ENCODE assay signal across 14 cellular contexts in genomic region chr7:30474893-30475292, GRCh38. TPM values are rescaled to one million over a fixed set of nuclear protein-coding genes. Genes with fewer than 3 reads are reported as not detected.
DNase-seq lines count a peak whose midpoint lies in the region; ATAC-seq and TF ChIP-seq lines count a peak whose summit lies in the region.
"Had no signal": no experiment of that assay in that cellular context is flagged by ENCODE, and none has a peak within 500 bp of the region (broad histone marks: within the 10 kb centered on the region; RNA-seq: fewer than 3 reads in every experiment).

No MANE protein-coding gene starts in this region.

- no peak for TF ChIP-seq CTCF in CD8-positive, alpha-beta T cell (IDR thresholded peaks at IDR 0.05)
- no peak for TF ChIP-seq CTCF in cardiac muscle cell (IDR thresholded peaks at IDR 0.05; ENCODE audit: low read depth, low read length)
- TF ChIP-seq CTCF in spleen (IDR thresholded peaks at IDR 0.05 in 8 of 11, conservative IDR thresholded peaks at IDR 0.05 in 3 of 11) = no peak
- TF ChIP-seq CTCF in type B pancreatic cell (conservative IDR thresholded peaks at IDR 0.05) = no peak

- POLR2A ChIA-PET in CD8-positive, alpha-beta T cell (lab: Charles Lee) = no interaction called here

- no peak overlapping the region for H3K27ac ChIP-seq in CD8-positive, alpha-beta T cell (ENCODE audit: low read depth, low read length)
- H3K27ac ChIP-seq in cardiac muscle cell = peak overlapping the region; percentile 13
- peak overlapping the region in 7 of 8 donors; percentile 0 to 95 (median 37) for H3K27ac ChIP-seq in spleen
- H3K27ac ChIP-seq: KMS-11 had no signal

- H3K36me3 ChIP-seq in CD8-positive, alpha-beta T cell (ENCODE audit: insufficient read depth, low read length) = no peaks in the 10 kb centered on the region
- no peaks in the 10 kb centered on the region for H3K36me3 ChIP-seq in cardiac muscle cell
- peaks cover 0 to 9% (median 0%) of the 10 kb centered on the region in 6 donors for H3K36me3 ChIP-seq in spleen

- peaks cover 86% of the 10 kb centered on the region for H3K4me1 Mint-ChIP-seq in CD8-positive, alpha-beta T cell (ENCODE audit: low read depth)
- H3K4me1 Mint-ChIP-seq in activated T-helper 2 cell treated with anti-CD3 and anti-CD28 coated beads, Interferon-gamma antibody, Interleukin-2, Interleukin-4, amounts not matched to agents 10 μg/mL and 5 μg/mL and 100 μg/mL, durations not matched to agents 14 hours and 24 hours and 36 hours (ENCODE audit: low read depth) = peaks cover 76% of the 10 kb centered on the region
- peaks cover 35% of the 10 kb centered on the region for H3K4me1 Mint-ChIP-seq in type B pancreatic cell (ENCODE audit: unreplicated experiment)

- peaks cover 26% of the 10 kb centered on the region for H3K4me1 ChIP-seq in CD8-positive, alpha-beta T cell (ENCODE audit: insufficient read depth, low read length)
- peaks cover 78% of the 10 kb centered on the region for H3K4me1 ChIP-seq in cardiac muscle cell (ENCODE audit: low read depth)
- H3K4me1 ChIP-seq in spleen = peaks cover 54 to 97% (median 90%) of the 10 kb centered on the region in 6 donors

- ATAC-seq in CD8-positive, alpha-beta T cell = no peak
- ATAC-seq in GM21526 (IDR thresholded peaks at IDR 0.05; ENCODE audit: low FRiP score, unreplicated experiment) = no peak

- H3K27me3 ChIP-seq in CD8-positive, alpha-beta T cell (ENCODE audit: insufficient read depth, low read length) = no peaks in the 10 kb centered on the region
- no peaks in the 10 kb centered on the region for H3K27me3 ChIP-seq in cardiac muscle cell
- no peaks in the 10 kb centered on the region for H3K27me3 ChIP-seq in spleen (replicated peaks in 1 of 7)

- WGBS in spleen, 5 donors = 51 to 68% (median 61%) methylated on average over 2 of the region's 2 CpGs

- peaks cover 21% of the 10 kb centered on the region for H3K36me3 Mint-ChIP-seq in CD8-positive, alpha-beta T cell
- H3K36me3 Mint-ChIP-seq in activated T-helper 2 cell treated with anti-CD3 and anti-CD28 coated beads, Interferon-gamma antibody, Interleukin-2, Interleukin-4, amounts not matched to agents 10 μg/mL and 5 μg/mL and 100 μg/mL, durations not matched to agents 14 hours and 24 hours and 36 hours (ENCODE audit: low read depth) = peaks cover 39% of the 10 kb centered on the region
- H3K36me3 Mint-ChIP-seq in type B pancreatic cell = peaks cover 3% of the 10 kb centered on the region

- H3K9me3 ChIP-seq in CD8-positive, alpha-beta T cell (ENCODE audit: low read length) = no peaks in the 10 kb centered on the region
- no peaks in the 10 kb centered on the region for H3K9me3 ChIP-seq in cardiac muscle cell (ENCODE audit: low read depth)
- H3K9me3 ChIP-seq in spleen = no peaks in the 10 kb centered on the region

- H3K4me3 Mint-ChIP-seq in CD8-positive, alpha-beta T cell = no peak overlapping the region
- H3K4me3 Mint-ChIP-seq in activated T-helper 2 cell treated with anti-CD3 and anti-CD28 coated beads, Interferon-gamma antibody, Interleukin-2, Interleukin-4, amounts not matched to agents 10 μg/mL and 5 μg/mL and 100 μg/mL, durations not matched to agents 14 hours and 24 hours and 36 hours (ENCODE audit: low read depth) = no peak overlapping the region
- no peak overlapping the region for H3K4me3 Mint-ChIP-seq in type B pancreatic cell
- H3K4me3 Mint-ChIP-seq: H9, nephron progenitor cell had no signal

- intact Hi-C loops in CD8-positive, alpha-beta T cell (cut with DNase I, micrococcal nuclease) = loop anchor here in 1 of 2 experiments (10.0 kb wide), 2 partner anchors 340 to 450 kb away; partner anchors contain the start of genes FKBP14, MTURN and PLEKHA8
- intact Hi-C loops in activated T-helper 2 cell treated with anti-CD3 and anti-CD28 coated beads, Interferon-gamma antibody, Interleukin-2, Interleukin-4, amounts not matched to agents 10 μg/mL and 5 μg/mL and 100 μg/mL, durations not matched to agents 14 hours and 24 hours and 36 hours (cut with micrococcal nuclease) = loop anchor here (5.0 kb wide), 1 partner anchor 128 kb away; no protein-coding TSS in a partner anchor
- intact Hi-C loops in spleen (cut with DNase I; ENCODE audit: low total_unique reads) = no loop called here

- H3K4me3 ChIP-seq in CD8-positive, alpha-beta T cell (ENCODE audit: low read depth, low read length) = no peak overlapping the region
- H3K4me3 ChIP-seq in cardiac muscle cell = no peak overlapping the region
- no peak overlapping the region for H3K4me3 ChIP-seq in spleen

- no peaks in the 10 kb centered on the region for H3K27me3 Mint-ChIP-seq in CD8-positive, alpha-beta T cell (ENCODE audit: low read depth)
- no peaks in the 10 kb centered on the region for H3K27me3 Mint-ChIP-seq in activated T-helper 2 cell treated with anti-CD3 and anti-CD28 coated beads, Interferon-gamma antibody, Interleukin-2, Interleukin-4, amounts not matched to agents 10 μg/mL and 5 μg/mL and 100 μg/mL, durations not matched to agents 14 hours and 24 hours and 36 hours (ENCODE audit: low read depth)
- no peaks in the 10 kb centered on the region for H3K27me3 Mint-ChIP-seq in type B pancreatic cell
- H3K27me3 Mint-ChIP-seq: activated naive CD8-positive, alpha-beta T cell treated with anti-CD3 and anti-CD28 coated beads, Interleukin-2, amount 10 ng/mL, durations not matched to agents 7 days and 5 days had no signal

- TF ChIP-seq POLR2A in spleen (IDR thresholded peaks at IDR 0.05) = no peak

- peak overlapping the region; percentile 18 for H3K27ac Mint-ChIP-seq in CD8-positive, alpha-beta T cell
- peak overlapping the region; percentile 25 for H3K27ac Mint-ChIP-seq in activated T-helper 2 cell treated with anti-CD3 and anti-CD28 coated beads, Interferon-gamma antibody, Interleukin-2, Interleukin-4, amounts not matched to agents 10 μg/mL and 5 μg/mL and 100 μg/mL, durations not matched to agents 14 hours and 24 hours and 36 hours
- H3K27ac Mint-ChIP-seq in type B pancreatic cell = no peak overlapping the region
- H3K27ac Mint-ChIP-seq: activated naive CD8-positive, alpha-beta T cell treated with anti-CD3 and anti-CD28 coated beads, Interleukin-2, amount 10 ng/mL, durations not matched to agents 7 days and 5 days; H9; nephron progenitor cell had no signal

- no peak for DNase-seq in CD8-positive, alpha-beta T cell
- peak; percentile 2 for DNase-seq in activated T-helper 2 cell treated with anti-CD3 and anti-CD28 coated beads, Interferon-gamma antibody, Interleukin-2, Interleukin-4, amounts not matched to agents 10 μg/mL and 5 μg/mL and 100 μg/mL, durations not matched to agents 14 hours and 24 hours and 36 hours (ENCODE audit: low spot score)
- DNase-seq in cardiac muscle cell (ENCODE audit: low read depth in 1 of 2, low spot score in 1 of 2) (peak in 1 of 2 donors; percentile 97), spleen (no peak), type B pancreatic cell (ENCODE audit: extremely low spot score, unreplicated experiment) (no peak), SHP77 treated with DMSO at 0.1 percent for 48 hours (lab: John Stamatoyannopoulos, UW) (no peak)
- DNase-seq in stimulated activated CD8-positive, alpha-beta memory T cell treated with anti-CD3 and anti-CD28 coated beads, Interleukin-4, amount 100 ng/mL, for 48 hours = no peak
- DNase-seq: activated naive CD8-positive, alpha-beta T cell treated with anti-CD3 and anti-CD28 coated beads, Interleukin-2, amount 10 ng/mL, durations not matched to agents 7 days and 5 days; H9; NCI-H2107; nephron progenitor cell; T-helper 1 cell had no signal

- CTCF ChIA-PET in CD8-positive, alpha-beta T cell (lab: Charles Lee) = interaction anchor here (0.8 kb wide), 1 partner anchor 24 kb away, joined by 3 read pairs; no protein-coding TSS in a partner anchor

- H3K9me3 Mint-ChIP-seq in CD8-positive, alpha-beta T cell = no peaks in the 10 kb centered on the region
- no peaks in the 10 kb centered on the region for H3K9me3 Mint-ChIP-seq in activated T-helper 2 cell treated with anti-CD3 and anti-CD28 coated beads, Interferon-gamma antibody, Interleukin-2, Interleukin-4, amounts not matched to agents 10 μg/mL and 5 μg/mL and 100 μg/mL, durations not matched to agents 14 hours and 24 hours and 36 hours
- H3K9me3 Mint-ChIP-seq in type B pancreatic cell = no peaks in the 10 kb centered on the region
- H3K9me3 Mint-ChIP-seq: activated naive CD8-positive, alpha-beta T cell treated with anti-CD3 and anti-CD28 coated beads, Interleukin-2, amount 10 ng/mL, durations not matched to agents 7 days and 5 days; H9; nephron progenitor cell had no signal

RNA-seq across cellular contexts. Expression of gene NOD1, which starts 3.7 kb away (rescaled TPM):
- 10 to 100 TPM in 1 of 2 experiments, 1 to 10 TPM in 1; 8.4 to 11.1 TPM for total RNA-seq in CD8-positive, alpha-beta T cell
- total RNA-seq in activated T-helper 2 cell treated with anti-CD3 and anti-CD28 coated beads, Interferon-gamma antibody, Interleukin-2, Interleukin-4, amounts not matched to agents 10 μg/mL and 5 μg/mL and 100 μg/mL, durations not matched to agents 14 hours and 24 hours and 36 hours = 14.8 and 15.8 TPM in 2 replicates
- 38.6 and 79.6 TPM in 2 replicates for total RNA-seq in cardiac muscle cell
- 20.3 and 42.5 TPM in 2 replicates for polyA plus RNA-seq in cardiac muscle cell
- total RNA-seq in spleen = 10 to 100 TPM; 27.8 to 40.8 (median 37.7) TPM
- polyA plus RNA-seq in spleen = 10 to 100 TPM; 11.0 to 27.9 (median 21.9) TPM
- total RNA-seq in type B pancreatic cell (ENCODE audit: low replicate concordance) = 10.9 and 11.4 TPM in 2 replicates

RNA-seq across cellular contexts. Expression of gene GGCT, which starts 29.7 kb away (rescaled TPM):
- total RNA-seq in CD8-positive, alpha-beta T cell = 1 to 10 TPM; 5.9 to 6.1 TPM
- total RNA-seq in activated T-helper 2 cell treated with anti-CD3 and anti-CD28 coated beads, Interferon-gamma antibody, Interleukin-2, Interleukin-4, amounts not matched to agents 10 μg/mL and 5 μg/mL and 100 μg/mL, durations not matched to agents 14 hours and 24 hours and 36 hours = 71.6 and 72.7 TPM in 2 replicates
- total RNA-seq in cardiac muscle cell (41.9 and 49.8 TPM in 2 replicates), spleen (10 to 100 TPM; 13.8 to 26.9 (median 18.1) TPM), type B pancreatic cell (ENCODE audit: low replicate concordance) (72.6 and 105 TPM in 2 replicates)
- polyA plus RNA-seq in cardiac muscle cell (66.2 and 81.2 TPM in 2 replicates), spleen (10 to 100 TPM; 37.6 to 53.0 (median 50.7) TPM)
